Comparison of ENCODE assay signal across 8 cellular contexts in genomic region chr2:108449410-108450200, GRCh38. TPM values are rescaled to one million over a fixed set of nuclear protein-coding genes. Genes with fewer than 3 reads are reported as not detected.
DNase-seq lines count a peak whose midpoint lies in the region; ATAC-seq and TF ChIP-seq lines count a peak whose summit lies in the region.

No MANE protein-coding gene starts in this region.

- peak overlapping the region; percentile 94 for H3K27ac Mint-ChIP-seq in activated naive CD4-positive, alpha-beta T cell treated with anti-CD3 and anti-CD28 coated beads, Interleukin-2, amount 50 U/mL, for 72 hours

- H3K4me1 ChIP-seq in psoas muscle: peaks cover 4% of the 10 kb centered on the region

- DNase-seq in AG10803 (ENCODE audit: low read depth) (peak; percentile 27), NOMO-1 treated with DMSO at 0.1 percent for 48 hours (lab: John Stamatoyannopoulos, UW; ENCODE audit: unreplicated experiment) (peak; percentile 22), left ventricle myocardium superior (no peak), psoas muscle (no peak), cortex of kidney (lab: John Stamatoyannopoulos, UW) (no peak)
- DNase-seq in activated naive CD4-positive, alpha-beta T cell treated with anti-CD3 and anti-CD28 coated beads, Interleukin-2, amount 50 U/mL, for 72 hours (ENCODE audit: low spot score in 2 of 2): peak in 1 of 2 donors; percentile 11

- H3K36me3 ChIP-seq in psoas muscle (ENCODE audit: insufficient read depth in 1 of 2, low read depth in 1 of 2): peaks cover 0 to 39% of the 10 kb centered on the region in 2 donors

- no peaks in the 10 kb centered on the region for H3K9me3 Mint-ChIP-seq in activated naive CD4-positive, alpha-beta T cell treated with anti-CD3 and anti-CD28 coated beads, Interleukin-2, amount 50 U/mL, for 72 hours

- H3K36me3 Mint-ChIP-seq in activated naive CD4-positive, alpha-beta T cell treated with anti-CD3 and anti-CD28 coated beads, Interleukin-2, amount 50 U/mL, for 72 hours: peaks cover 15 to 34% of the 10 kb centered on the region in 2 donors

- ATAC-seq in GM18517 (IDR thresholded peaks at IDR 0.05; ENCODE audit: unreplicated experiment) (peak; percentile 40), HG03066 (IDR thresholded peaks at IDR 0.05; ENCODE audit: low read depth, unreplicated experiment) (peak; percentile 39), left ventricle myocardium superior (peak; percentile 23), psoas muscle (peak in 2 of 4 donors; percentile 13 to 40)
- peak in 1 of 2 donors; percentile 53 for ATAC-seq in activated naive CD4-positive, alpha-beta T cell treated with anti-CD3 and anti-CD28 coated beads, Interleukin-2, amount 50 U/mL, for 72 hours

- intact Hi-C loops in left ventricle myocardium superior (cut with micrococcal nuclease): no loop called here
- intact Hi-C loops in psoas muscle (cut with DNase I): loop anchor here (5.0 to 10.0 kb wide), 2 partner anchors 133 to 135 kb away; no protein-coding TSS in a partner anchor

- H3K4me3 ChIP-seq in AG10803 (ENCODE audit: low read length): peak overlapping the region; percentile 99
- H3K4me3 ChIP-seq in psoas muscle: peak overlapping the region; percentile 95

- H3K9me3 ChIP-seq in psoas muscle: no peaks in the 10 kb centered on the region

- WGBS in psoas muscle, 3 donors: 6% methylated on average over 22 of the region's 22 CpGs

- TF ChIP-seq CTCF in AG10803 (conservative IDR thresholded peaks at IDR 0.05; ENCODE audit: low read length) (no peak), psoas muscle (IDR thresholded peaks at IDR 0.05) (no peak)

- H3K27me3 ChIP-seq in psoas muscle (ENCODE audit: insufficient read depth in 3 of 3, low read length in 2 of 3): no peaks in the 10 kb centered on the region

- H3K27ac ChIP-seq in psoas muscle: peak overlapping the region; percentile 81

RNA-seq across cellular contexts. Expression of gene GCC2, which starts 0.6 kb away (rescaled TPM):
- 10 to 100 TPM; 43.8 to 48.5 TPM for total RNA-seq in activated naive CD4-positive, alpha-beta T cell treated with anti-CD3 and anti-CD28 coated beads, Interleukin-2, amount 50 U/mL, for 72 hours
- 23.9 TPM for total RNA-seq in left ventricle myocardium superior
- total RNA-seq in psoas muscle: 10 to 100 TPM; 18.0 to 24.0 (median 21.5) TPM
- 10 to 100 TPM in 1 of 3 donors, 1 to 10 TPM in 2; 4.8 to 16.4 (median 4.9) TPM for polyA plus RNA-seq in psoas muscle

Comparison
In these comparisons a context has a peak if more than half of its experiments do, and no peak if none do; other contexts are left out.
1. DNase-seq: peak in AG10803 (single experiment) and NOMO-1 treated with DMSO at 0.1 percent for 48 hours (single experiment); none in left ventricle myocardium superior (single experiment), psoas muscle (0 of 2) and cortex of kidney (single experiment).